ENCODE assay signal across 14 cellular contexts in genomic region chr19:36401475-36401874, GRCh38. TPM values are rescaled to one million over a fixed set of nuclear protein-coding genes. Genes with fewer than 3 reads are reported as not detected.
DNase-seq lines count a peak whose midpoint lies in the region; ATAC-seq and TF ChIP-seq lines count a peak whose summit lies in the region.
"Had no signal": no experiment of that assay in that cellular context is flagged by ENCODE, and none has a peak within 500 bp of the region (broad histone marks: within the 10 kb centered on the region; RNA-seq: fewer than 3 reads in every experiment).

No MANE protein-coding gene starts in this region.

- H3K4me2 ChIP-seq in BLaER1 treated with 17β-estradiol and CSF1 and Interleukin-3, amounts not matched to agents 10 nM and 100 nM = peak overlapping the region; percentile 66 to 90 (median 73)

- no peaks in the 10 kb centered on the region for H3K27me3 Mint-ChIP-seq in naive B cell
- H3K27me3 Mint-ChIP-seq: CD8-positive, alpha-beta memory T cell had no signal

- H3K27me3 ChIP-seq in BLaER1 treated with 17β-estradiol and CSF1 and Interleukin-3, amounts not matched to agents 10 nM and 100 nM = peaks cover 0 to 4% (median 0%) of the 10 kb centered on the region in 11 experiments; a peak in 1 of 22 replicates
- no peaks in the 10 kb centered on the region for H3K27me3 ChIP-seq in left ventricle myocardium inferior (ENCODE audit: low read depth)
- H3K27me3 ChIP-seq: BE2C had no signal

- DNase-seq in KBM-7 (peak; percentile 30), OCI-M1 (lab: John Stamatoyannopoulos, UW) (peak; percentile 53), naive B cell (peak; percentile 73), left ventricle myocardium inferior (no peak), COLO668 (lab: John Stamatoyannopoulos, UW; ENCODE audit: unreplicated experiment) (no peak), cerebellum (ENCODE audit: low spot score) (no peak)
- DNase-seq: BE2C; CD8-positive, alpha-beta memory T cell; NCI-H1048; NCI-H345; NCI-H526 treated with DMSO at 0.1 percent for 48 hours; SHP77 treated with DMSO at 0.1 percent for 48 hours had no signal

- peaks cover 71 to 86% (median 75%) of the 10 kb centered on the region in 11 experiments for H3K9me3 ChIP-seq in BLaER1 treated with 17β-estradiol and CSF1 and Interleukin-3, amounts not matched to agents 10 nM and 100 nM (replicated peaks in 1 of 11)
- peaks cover 32% of the 10 kb centered on the region for H3K9me3 ChIP-seq in left ventricle myocardium inferior (replicated peaks)
- H3K9me3 ChIP-seq: BE2C, HAP-1 had no signal

- H3K9me3 Mint-ChIP-seq in naive B cell = peaks cover 0 to 37% (median 6%) of the 10 kb centered on the region in 7 donors

- H3K27ac ChIP-seq in BLaER1 treated with 17β-estradiol and CSF1 and Interleukin-3, amounts not matched to agents 10 nM and 100 nM = peak overlapping the region; percentile 35 to 84 (median 75); a peak in 20 of 22 replicates
- no peak overlapping the region for H3K27ac ChIP-seq in left ventricle myocardium inferior (replicated peaks)

- peak overlapping the region; percentile 40 to 69 (median 64); a peak in 21 of 22 replicates for H3K9ac ChIP-seq in BLaER1 treated with 17β-estradiol and CSF1 and Interleukin-3, amounts not matched to agents 10 nM and 100 nM

- peaks cover 16 to 30% of the 10 kb centered on the region in 2 donors for H3K36me3 Mint-ChIP-seq in naive B cell

- H3K4me3 Mint-ChIP-seq in naive B cell = peak overlapping the region; percentile 20 to 89 (median 78)

- peaks cover 84 to 91% (median 88%) of the 10 kb centered on the region in 11 experiments for H3K36me3 ChIP-seq in BLaER1 treated with 17β-estradiol and CSF1 and Interleukin-3, amounts not matched to agents 10 nM and 100 nM
- H3K36me3 ChIP-seq in left ventricle myocardium inferior = peaks cover 100% of the 10 kb centered on the region
- H3K36me3 ChIP-seq: HAP-1 had no signal

- peaks cover 16 to 34% (median 18%) of the 10 kb centered on the region in 3 donors for H3K4me1 Mint-ChIP-seq in naive B cell

- peak overlapping the region; percentile 43 to 86 (median 80) for H3K27ac Mint-ChIP-seq in naive B cell
- H3K27ac Mint-ChIP-seq: CD8-positive, alpha-beta memory T cell had no signal

- peak; percentile 98 to 100 for ATAC-seq in naive B cell (ENCODE audit: low read depth in 2 of 2)

- H3K4me1 ChIP-seq in BLaER1 treated with 17β-estradiol and CSF1 and Interleukin-3, amounts not matched to agents 10 nM and 100 nM = peaks cover 20 to 32% (median 25%) of the 10 kb centered on the region in 10 experiments
- no peaks in the 10 kb centered on the region for H3K4me1 ChIP-seq in left ventricle myocardium inferior
- H3K4me1 ChIP-seq: BE2C, HAP-1 had no signal

- H3K4me3 ChIP-seq in BLaER1 treated with 17β-estradiol and CSF1 and Interleukin-3, amounts not matched to agents 10 nM and 100 nM = peak overlapping the region in 9 of 10 experiments; percentile 15 to 51 (median 40); a peak in 13 of 20 replicates
- H3K4me3 ChIP-seq in left ventricle myocardium inferior = no peak overlapping the region
- H3K4me3 ChIP-seq: HAP-1 had no signal

- no peaks in the 10 kb centered on the region for H4K20me1 ChIP-seq in BLaER1 treated with 17β-estradiol and CSF1 and Interleukin-3, amounts not matched to agents 10 nM and 100 nM

- no peak for TF ChIP-seq CTCF in left ventricle myocardium inferior (IDR thresholded peaks at IDR 0.05; ENCODE audit: borderline replicate concordance)

- in situ Hi-C loops in KBM-7 (cut with MboI; ENCODE audit: low pct_unique_long_range_greater_than_20kb, low sequenced_read_pairs) = no loop called here

- intact Hi-C loops in left ventricle myocardium inferior (cut with micrococcal nuclease) = no loop called here

RNA-seq across cellular contexts. Expression of gene ZFP82, which starts 17.0 kb away (rescaled TPM):
- 10 to 100 TPM; 15.8 to 23.7 (median 17.5) TPM for polyA plus RNA-seq in naive B cell (ENCODE audit: low read depth in 6 of 6)
- total RNA-seq in left ventricle myocardium inferior = 5.0 TPM
- total RNA-seq in cerebellum = 41.6 TPM

RNA-seq across cellular contexts. Expression of gene ZFP14, which starts 22.5 kb away (rescaled TPM):
- polyA plus RNA-seq in naive B cell (ENCODE audit: low read depth in 6 of 6) = 10 to 100 TPM in 1 of 6 donors, 1 to 10 TPM in 5; 2.9 to 11.6 (median 5.2) TPM
- total RNA-seq in left ventricle myocardium inferior (2.8 TPM), cerebellum (35.7 TPM)

Comparison
In these comparisons a context has a peak if more than half of its experiments do, and no peak if none do; other contexts are left out.
1. DNase-seq: peak in KBM-7 (single experiment), OCI-M1 (single experiment) and naive B cell (single experiment); none in left ventricle myocardium inferior (single experiment), COLO668 (single experiment) and cerebellum (single experiment).